Comparison of ENCODE assay signal across 8 cellular contexts in the genomic region with DNA sequence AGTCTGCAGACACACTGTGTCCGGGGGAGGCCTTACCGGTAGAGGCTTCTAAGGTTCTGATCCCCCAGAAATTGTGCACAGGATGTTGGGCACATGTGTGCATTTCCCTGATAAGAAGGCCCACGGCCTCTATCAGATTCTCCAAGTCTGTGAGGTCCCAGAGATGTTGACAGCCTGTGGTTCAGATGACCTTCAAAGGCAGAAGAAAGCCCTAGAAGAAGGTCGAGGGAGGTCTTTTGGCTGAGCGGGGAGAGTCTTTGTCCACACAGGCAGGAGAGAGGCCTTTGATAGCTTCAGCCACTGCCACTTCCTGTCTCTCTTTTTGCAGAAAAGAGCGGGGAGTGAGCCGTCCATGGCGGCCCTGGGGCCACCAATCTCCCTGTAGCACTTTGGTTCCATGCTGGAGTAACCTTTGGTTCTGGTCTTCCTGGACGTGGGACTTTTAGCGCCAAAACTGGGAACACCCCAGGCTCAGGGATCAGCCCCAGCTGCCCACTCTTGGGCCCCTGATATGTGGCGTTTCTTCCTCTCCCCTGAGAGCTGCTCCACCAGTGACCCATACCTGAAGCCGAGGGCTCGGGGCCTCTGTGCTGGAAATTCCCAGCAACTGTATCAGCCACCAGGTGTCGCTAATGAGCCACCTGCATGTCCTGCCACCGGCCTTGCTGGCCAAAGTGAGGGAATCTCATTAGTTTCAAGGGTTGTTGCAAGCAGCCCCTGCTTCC. TPM values are rescaled to one million over a fixed set of nuclear protein-coding genes. Genes with fewer than 3 reads are reported as not detected.
DNase-seq lines count a peak whose midpoint lies in the region; ATAC-seq and TF ChIP-seq lines count a peak whose summit lies in the region.

No MANE protein-coding gene starts in this region.

- no peak overlapping the region for H3K4me2 ChIP-seq in neuronal stem cell (ENCODE audit: insufficient read depth, low read length, poor library complexity, severe bottlenecking)

- H3K36me3 ChIP-seq in RWPE2 (ENCODE audit: low read depth) (no peaks in the 10 kb centered on the region), neuronal stem cell (replicated peaks in 1 of 2; ENCODE audit: control insufficient read depth in 2 of 2, insufficient read depth in 2 of 2, low read length in 2 of 2) (peaks cover 9 to 15% of the 10 kb centered on the region in 2 donors)

- H3K9me3 ChIP-seq in RWPE2 (ENCODE audit: severe bottlenecking) = no peaks in the 10 kb centered on the region
- H3K9me3 ChIP-seq in neuronal stem cell (replicated peaks in 1 of 2; ENCODE audit: control insufficient read depth in 2 of 2, insufficient read depth in 1 of 2, low read depth in 1 of 2, low read length in 2 of 2) = no peaks in the 10 kb centered on the region

- no peak overlapping the region for H4K91ac ChIP-seq in neuronal stem cell (ENCODE audit: low read depth, low read length, poor library complexity)

- DNase-seq in DMS53 (lab: John Stamatoyannopoulos, UW) = peak; percentile 91
- peak; percentile 83 for DNase-seq in HPDE6-E6E7 (ENCODE audit: extremely low spot score)
- no peak for DNase-seq in RWPE2 (ENCODE audit: low spot score)
- peak; percentile 43 to 45 for DNase-seq in activated T-helper 1 cell treated with anti-CD3 and anti-CD28 coated beads, Interleukin-2, amount 50 U/mL, for 16 hours (ENCODE audit: low read depth in 1 of 2, low spot score in 1 of 2)
- peak; percentile 64 for DNase-seq in fibroblast of villous mesenchyme (ENCODE audit: low read depth)
- DNase-seq in neuronal stem cell (ENCODE audit: low spot score) = peak; percentile 75
- peak in 41 of 49 donors; percentile 9 to 75 (median 47) for DNase-seq in substantia nigra (lab: John Stamatoyannopoulos, UW)
- DNase-seq in NCI-H187 treated with DMSO at 0.1 percent for 48 hours (lab: John Stamatoyannopoulos, UW) = no peak

- no peak overlapping the region for H2BK15ac ChIP-seq in neuronal stem cell (ENCODE audit: low read length)

- no CpG with 5 or more reads among the region's 15 CpGs for WGBS in neuronal stem cell (ENCODE audit: extremely low coverage in 2 of 2, insufficient read length in 2 of 2, insufficient replicate concordance in 1 of 2), 2 donors

- no peak overlapping the region for H2BK12ac ChIP-seq in neuronal stem cell (ENCODE audit: low read length)

- no peak overlapping the region for H3K18ac ChIP-seq in neuronal stem cell (ENCODE audit: low read length)

- H3K4me3 ChIP-seq in RWPE2 (ENCODE audit: severe bottlenecking) (no peak overlapping the region), fibroblast of villous mesenchyme (ENCODE audit: low read depth, low read length) (no peak overlapping the region), neuronal stem cell (ENCODE audit: low read length in 2 of 2) (no peak overlapping the region)

- H4K8ac ChIP-seq in neuronal stem cell (ENCODE audit: low read depth, low read length) = no peak overlapping the region

- no peak overlapping the region for H3K4ac ChIP-seq in neuronal stem cell (ENCODE audit: low read length)

- H3K23ac ChIP-seq in neuronal stem cell (ENCODE audit: low read depth, low read length, poor library complexity) = peak overlapping the region; percentile 28

- H3K27me3 ChIP-seq in RWPE2 (ENCODE audit: insufficient read depth, poor library complexity, severe bottlenecking) (no peaks in the 10 kb centered on the region), neuronal stem cell (ENCODE audit: control insufficient read depth in 3 of 3, insufficient read depth in 3 of 3, low read depth in 1 of 3, low read length in 3 of 3) (no peaks in the 10 kb centered on the region)

- TF ChIP-seq CTCF in RWPE2 (IDR thresholded peaks at IDR 0.05; ENCODE audit: poor library complexity, severe bottlenecking) (peak; percentile 93), fibroblast of villous mesenchyme (IDR thresholded peaks at IDR 0.05; ENCODE audit: insufficient read depth, low read depth, low read length) (peak; percentile 96)

- H2AK5ac ChIP-seq in neuronal stem cell (ENCODE audit: low read depth, low read length) = no peak overlapping the region

- no peak overlapping the region for H2BK120ac ChIP-seq in neuronal stem cell (ENCODE audit: low read depth, low read length)

- peak overlapping the region; percentile 21 for H2AFZ ChIP-seq in neuronal stem cell (ENCODE audit: low read length)

- no peak overlapping the region for H2BK5ac ChIP-seq in neuronal stem cell (ENCODE audit: low read length)

- no peak overlapping the region for H3K27ac ChIP-seq in RWPE2 (ENCODE audit: poor library complexity, severe bottlenecking)
- no peak overlapping the region for H3K27ac ChIP-seq in neuronal stem cell (replicated peaks; ENCODE audit: low read length)
- no peak overlapping the region for H3K27ac ChIP-seq in substantia nigra (ENCODE audit: low read depth, low read length, poor library complexity, severe bottlenecking)

- H3K9ac ChIP-seq in neuronal stem cell (ENCODE audit: low read depth, low read length, poor library complexity) = no peak overlapping the region

- no peak overlapping the region for H3K14ac ChIP-seq in neuronal stem cell (ENCODE audit: low read length)

- ATAC-seq in RWPE2 (ENCODE audit: low read depth) = peak; percentile 64

- H3K4me1 ChIP-seq in RWPE2 (ENCODE audit: insufficient read depth, poor library complexity, severe bottlenecking) = peaks cover 3% of the 10 kb centered on the region
- no peaks in the 10 kb centered on the region for H3K4me1 ChIP-seq in neuronal stem cell (ENCODE audit: control insufficient read depth in 2 of 2, insufficient read depth in 1 of 2, low read depth in 1 of 2, low read length in 2 of 2)

- H3K79me1 ChIP-seq in neuronal stem cell (ENCODE audit: low read depth, low read length) = no peaks in the 10 kb centered on the region

RNA-seq across cellular contexts. Expression of gene LGALS9, which starts 28.1 kb away (rescaled TPM):
- 1.7 and 2.3 TPM in 2 replicates for total RNA-seq in fibroblast of villous mesenchyme
- polyA plus RNA-seq in neuronal stem cell (2013, experiment 1 of 2) = 1.3 TPM
- polyA plus RNA-seq in neuronal stem cell (2013, experiment 2 of 2) = 1.8 TPM

Comparison
In these comparisons a context has a peak if more than half of its experiments do, and no peak if none do; other contexts are left out.
1. DNase-seq: peak in DMS53 (single experiment), HPDE6-E6E7 (single experiment), activated T-helper 1 cell treated with anti-CD3 and anti-CD28 coated beads, Interleukin-2, amount 50 U/mL, for 16 hours (2 of 2), fibroblast of villous mesenchyme (single experiment), neuronal stem cell (single experiment) and substantia nigra (41 of 49); none in RWPE2 (single experiment) and NCI-H187 treated with DMSO at 0.1 percent for 48 hours (single experiment).